Comparison of ENCODE assay signal across 11 cellular contexts in genomic region chr11:15967966-15968365, GRCh38.
DNase-seq lines count a peak whose midpoint lies in the region; ATAC-seq and TF ChIP-seq lines count a peak whose summit lies in the region.
"Had no signal": no experiment of that assay in that cellular context is flagged by ENCODE, and none has a peak within 500 bp of the region (broad histone marks: within the 10 kb centered on the region; RNA-seq: fewer than 3 reads in every experiment).

No MANE protein-coding gene starts in this region.

- ATAC-seq in omental fat pad (ENCODE audit: low FRiP score), result peak; percentile 38
- no peak for ATAC-seq in GM21447 (IDR thresholded peaks at IDR 0.05; ENCODE audit: unreplicated experiment)
- no peak for ATAC-seq in GM18519 (IDR thresholded peaks at IDR 0.05; ENCODE audit: low FRiP score, unreplicated experiment)

- TF ChIP-seq POLR2A in esophagus muscularis mucosa (IDR thresholded peaks at IDR 0.05; ENCODE audit: low read depth), result no peak

- no peaks in the 10 kb centered on the region; the same call in 1 of the 2 replicates for H3F3A ChIP-seq in PC-9 (ENCODE audit: insufficient read depth, low read depth)

- H3K4me3 ChIP-seq in AG04450 (ENCODE audit: low read depth, low read length) (no peak overlapping the region), PC-9 (no peak overlapping the region), esophagus muscularis mucosa (no peak overlapping the region)

- H3K27me3 ChIP-seq in AG04450 (ENCODE audit: control insufficient read depth, insufficient read depth, low read length) (no peaks in the 10 kb centered on the region), PC-9 (ENCODE audit: insufficient read depth, low read depth) (no peaks in the 10 kb centered on the region), esophagus muscularis mucosa (no peaks in the 10 kb centered on the region)

- no peaks in the 10 kb centered on the region for H3K9me2 ChIP-seq in PC-9 (ENCODE audit: insufficient read depth)

- 48% methylated on average over 2 of the region's 2 CpGs for WGBS in esophagus muscularis mucosa

- H3K27ac ChIP-seq in AG04450 (ENCODE audit: low read depth, low read length), result peak overlapping the region; percentile 59
- peak overlapping the region; percentile 63 for H3K27ac ChIP-seq in PC-9
- peak overlapping the region; percentile 50 to 71 (median 60) for H3K27ac ChIP-seq in esophagus muscularis mucosa (replicated peaks in 1 of 4)

- no peaks in the 10 kb centered on the region for H3K79me2 ChIP-seq in PC-9 (ENCODE audit: low read depth)

- H3K9me3 ChIP-seq in AG04450 (ENCODE audit: control insufficient read depth, insufficient read depth, low read length), result no peaks in the 10 kb centered on the region
- no peaks in the 10 kb centered on the region; the same call in 1 of the 2 replicates for H3K9me3 ChIP-seq in PC-9 (ENCODE audit: insufficient read depth, low read depth)
- H3K9me3 ChIP-seq in esophagus muscularis mucosa, result no peaks in the 10 kb centered on the region

- CTCF ChIA-PET in AG04450 (lab: Charles Lee), result interaction anchor here (0.5 to 0.9 kb wide), 2 partner anchors 97 to 149 kb away, joined by 3 read pairs; no protein-coding TSS in a partner anchor
- CTCF ChIA-PET in PC-9 (lab: Charles Lee), result no interaction called here

- peak overlapping the region; percentile 64; the same call in 1 of the 2 replicates for H3K4me2 ChIP-seq in PC-9

- no peak overlapping the region for H2AFZ ChIP-seq in PC-9

- intact Hi-C loops in PC-9 (cut with micrococcal nuclease; ENCODE audit: unreplicated experiment) (loop anchor here (2.0 to 10.0 kb wide), 4 partner anchors 34 to 639 kb away; no protein-coding TSS in a partner anchor), esophagus muscularis mucosa (cut with DNase I) (no loop called here)

- no peaks in the 10 kb centered on the region for H4K20me1 ChIP-seq in PC-9 (ENCODE audit: insufficient read depth)

- no peak for TF ChIP-seq CTCF in AG04450 (IDR thresholded peaks at IDR 0.05; ENCODE audit: low read depth, low read length)
- TF ChIP-seq CTCF in PC-9 (conservative IDR thresholded peaks at IDR 0.05), result no peak
- TF ChIP-seq CTCF in esophagus muscularis mucosa (IDR thresholded peaks at IDR 0.05), result no peak
- TF ChIP-seq CTCF in omental fat pad (IDR thresholded peaks at IDR 0.05), result no peak

- H3K4me1 ChIP-seq in PC-9 (replicated peaks; ENCODE audit: insufficient read depth) (peaks cover 66% of the 10 kb centered on the region), esophagus muscularis mucosa (peaks cover 25 to 35% (median 32%) of the 10 kb centered on the region in 4 donors)

- BruUV-seq in PC-9 (replicated peaks; lab: Mats Ljungman, UMichigan), result no TSS peak

- H3K36me3 ChIP-seq in PC-9 (ENCODE audit: low read depth), result no peaks in the 10 kb centered on the region
- H3K36me3 ChIP-seq in esophagus muscularis mucosa, result no peaks in the 10 kb centered on the region

- DNase-seq in AG04450 (ENCODE audit: low read depth, low spot score) (no peak), PC-9 (no peak), esophagus muscularis mucosa (ENCODE audit: extremely low spot score) (no peak), omental fat pad (ENCODE audit: low spot score) (no peak), germinal center (ENCODE audit: low spot score) (no peak)
- DNase-seq in stimulated activated CD4-positive, alpha-beta T cell treated with anti-CD3 and anti-CD28 coated beads, Interleukin-4, amount 100 ng/mL, for 4 hours, result no peak
- DNase-seq: CD4-positive, CD25-positive, alpha-beta regulatory T cell; effector CD4-positive, alpha-beta T cell; KG1 had no signal

- POLR2A ChIA-PET in AG04450 (lab: Yijun Ruan, JAX), result interaction anchor here (0.6 kb wide), 1 partner anchor 100 kb away, joined by 3 read pairs; no protein-coding TSS in a partner anchor
- POLR2A ChIA-PET in PC-9 (lab: Charles Lee; ENCODE audit: unreplicated experiment), result interaction anchor here (0.7 kb wide), 1 partner anchor 339 kb away, joined by 5 read pairs; no protein-coding TSS in a partner anchor

- TF ChIP-seq EP300 in esophagus muscularis mucosa (IDR thresholded peaks at IDR 0.05), result no peak
